Comparison of ENCODE assay signal across 8 cellular contexts in genomic region chr1:10510520-10511493, GRCh38. TPM values are rescaled to one million over a fixed set of nuclear protein-coding genes. Genes with fewer than 3 reads are reported as not detected.
DNase-seq lines count a peak whose midpoint lies in the region; ATAC-seq and TF ChIP-seq lines count a peak whose summit lies in the region.

No MANE protein-coding gene starts in this region.

- no peaks in the 10 kb centered on the region for H3K27me3 Mint-ChIP-seq in T-cell
- H3K27me3 Mint-ChIP-seq in activated naive CD8-positive, alpha-beta T cell treated with anti-CD3 and anti-CD28 coated beads, Interleukin-2, amount 10 ng/mL, durations not matched to agents 7 days and 5 days: no peaks in the 10 kb centered on the region

- DNase-seq in AG10803 (ENCODE audit: low read depth) (peak; percentile 94), T-cell (peak; percentile 43 to 84 (median 71)), lung microvascular endothelial cell (ENCODE audit: low read depth in 2 of 2) (peak; percentile 78 to 85), NCI-H2227 treated with DMSO at 0.1 percent for 48 hours (lab: John Stamatoyannopoulos, UW) (no peak)
- peak; percentile 74 for DNase-seq in activated naive CD8-positive, alpha-beta T cell treated with anti-CD3 and anti-CD28 coated beads, Interleukin-2, amount 10 ng/mL, durations not matched to agents 7 days and 5 days
- peak; percentile 55 to 82 for DNase-seq in stimulated activated CD8-positive, alpha-beta memory T cell treated with anti-CD3 and anti-CD28 coated beads, Interleukin-7, amount 100 ng/mL, for 48 hours (ENCODE audit: extremely low read depth in 1 of 2, low read depth in 1 of 2)

- H3K36me3 Mint-ChIP-seq in T-cell: no peaks in the 10 kb centered on the region
- peaks cover 4% of the 10 kb centered on the region for H3K36me3 Mint-ChIP-seq in activated naive CD8-positive, alpha-beta T cell treated with anti-CD3 and anti-CD28 coated beads, Interleukin-2, amount 10 ng/mL, durations not matched to agents 7 days and 5 days

- H3K27ac Mint-ChIP-seq in T-cell: peak overlapping the region; percentile 92 to 93
- peak overlapping the region; percentile 94 for H3K27ac Mint-ChIP-seq in activated naive CD8-positive, alpha-beta T cell treated with anti-CD3 and anti-CD28 coated beads, Interleukin-2, amount 10 ng/mL, durations not matched to agents 7 days and 5 days

- H3K4me1 Mint-ChIP-seq in T-cell: peaks cover 75 to 83% (median 75%) of the 10 kb centered on the region in 3 donors
- peaks cover 59% of the 10 kb centered on the region for H3K4me1 Mint-ChIP-seq in activated naive CD8-positive, alpha-beta T cell treated with anti-CD3 and anti-CD28 coated beads, Interleukin-2, amount 10 ng/mL, durations not matched to agents 7 days and 5 days

- H3K4me3 Mint-ChIP-seq in T-cell: peak overlapping the region; percentile 66 to 71 (median 68)
- peak overlapping the region; percentile 79 for H3K4me3 Mint-ChIP-seq in activated naive CD8-positive, alpha-beta T cell treated with anti-CD3 and anti-CD28 coated beads, Interleukin-2, amount 10 ng/mL, durations not matched to agents 7 days and 5 days

- ATAC-seq in GM19035 (IDR thresholded peaks at IDR 0.05; ENCODE audit: unreplicated experiment): peak; percentile 85
- ATAC-seq in HG03354 (IDR thresholded peaks at IDR 0.05; ENCODE audit: poor library complexity, severe bottlenecking, unreplicated experiment): peak; percentile 93
- ATAC-seq in T-cell (replicated peaks in 1 of 4): peak; percentile 93 to 98 (median 96)
- ATAC-seq in activated naive CD8-positive, alpha-beta T cell treated with anti-CD3 and anti-CD28 coated beads, Interleukin-2, amount 10 ng/mL, durations not matched to agents 7 days and 5 days (ENCODE audit: low read depth): peak; percentile 93

- no peaks in the 10 kb centered on the region for H3K9me3 Mint-ChIP-seq in T-cell
- no peaks in the 10 kb centered on the region for H3K9me3 Mint-ChIP-seq in activated naive CD8-positive, alpha-beta T cell treated with anti-CD3 and anti-CD28 coated beads, Interleukin-2, amount 10 ng/mL, durations not matched to agents 7 days and 5 days

- CTCF ChIA-PET in T-cell (lab: Charles Lee): interaction anchor here in 1 of 2 donors (0.6 to 7.2 kb wide), 7 partner anchors 12 to 301 kb away, joined by 3 to 68 read pairs (median 5); no protein-coding TSS in a partner anchor

- peak overlapping the region; percentile 21 for H3K4me3 ChIP-seq in AG10803 (ENCODE audit: low read length)

- POLR2A ChIA-PET in T-cell (lab: Charles Lee): interaction anchor here in 1 of 2 donors (0.6 to 1.1 kb wide), 3 partner anchors 11 to 495 kb away, joined by 3 to 14 read pairs (median 4); no protein-coding TSS in a partner anchor
- POLR2A ChIA-PET in activated naive CD8-positive, alpha-beta T cell treated with anti-CD3 and anti-CD28 coated beads, Interleukin-2, amount 10 ng/mL, durations not matched to agents 7 days and 5 days (lab: Charles Lee): interaction anchor here (0.6 to 1.6 kb wide), 7 partner anchors 12 to 1397 kb away, joined by 3 to 11 read pairs (median 3); no protein-coding TSS in a partner anchor

- no peak for TF ChIP-seq CTCF in AG10803 (conservative IDR thresholded peaks at IDR 0.05; ENCODE audit: low read length)

RNA-seq across cellular contexts. Expression of gene PEX14, which starts 36.1 kb away (rescaled TPM):
- total RNA-seq in T-cell: 10 to 100 TPM; 22.3 to 24.5 (median 22.7) TPM
- total RNA-seq in activated naive CD8-positive, alpha-beta T cell treated with anti-CD3 and anti-CD28 coated beads, Interleukin-2, amount 10 ng/mL, durations not matched to agents 7 days and 5 days: 10 to 100 TPM; 21.6 to 25.2 TPM
- total RNA-seq in lung microvascular endothelial cell: 7.7 and 8.5 TPM in 2 replicates

RNA-seq across cellular contexts. Expression of gene DFFA, which starts 38.5 kb away (rescaled TPM):
- total RNA-seq in T-cell: 10 to 100 TPM; 19.3 to 32.9 (median 26.0) TPM
- 10 to 100 TPM; 31.9 to 33.2 TPM for total RNA-seq in activated naive CD8-positive, alpha-beta T cell treated with anti-CD3 and anti-CD28 coated beads, Interleukin-2, amount 10 ng/mL, durations not matched to agents 7 days and 5 days
- 29.2 and 35.7 TPM in 2 replicates for total RNA-seq in lung microvascular endothelial cell
